9 cellular contexts compared by ENCODE assay signal in the genomic region with DNA sequence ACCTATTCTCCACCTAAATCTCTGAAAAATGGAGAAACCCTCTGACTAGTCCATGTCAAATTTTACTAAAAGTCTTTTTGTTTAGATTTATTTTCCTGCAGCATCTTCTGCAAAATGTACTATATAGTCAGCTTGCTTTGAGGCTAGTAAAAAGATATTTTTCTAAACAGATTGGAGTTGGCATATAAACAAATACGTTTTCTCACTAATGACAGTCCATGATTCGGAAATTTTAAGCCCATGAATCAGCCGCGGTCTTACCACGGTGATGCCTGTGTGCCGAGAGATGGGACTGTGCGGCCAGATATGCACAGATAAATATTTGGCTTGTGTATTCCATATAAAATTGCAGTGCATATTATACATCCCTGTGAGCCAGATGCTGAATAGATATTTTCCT. TPM values are rescaled to one million over a fixed set of nuclear protein-coding genes. Genes with fewer than 3 reads are reported as not detected.
DNase-seq lines count a peak whose midpoint lies in the region; ATAC-seq and TF ChIP-seq lines count a peak whose summit lies in the region.
"Had no signal": no experiment of that assay in that cellular context is flagged by ENCODE, and none has a peak within 500 bp of the region (broad histone marks: within the 10 kb centered on the region; RNA-seq: fewer than 3 reads in every experiment).

No MANE protein-coding gene starts in this region.

- H2BK15ac ChIP-seq in IMR-90 (ENCODE audit: low read depth, low read length) = no peak overlapping the region

- H2BK20ac ChIP-seq in IMR-90 (ENCODE audit: low read depth, low read length) = no peak overlapping the region

- H3K14ac ChIP-seq in IMR-90 (replicated peaks; ENCODE audit: low read depth, low read length) = no peak overlapping the region

- H3K4me1 Mint-ChIP-seq in chondrocyte (ENCODE audit: low read depth) = peaks cover 33% of the 10 kb centered on the region
- H3K4me1 Mint-ChIP-seq in naive thymus-derived CD8-positive, alpha-beta T cell = peaks cover 7 to 31% (median 25%) of the 10 kb centered on the region in 4 donors
- peaks cover 25 to 36% (median 28%) of the 10 kb centered on the region in 3 donors for H3K4me1 Mint-ChIP-seq in T-cell

- DNase-seq in BE2C (no peak), IMR-90 (peak; percentile 93), chondrocyte (ENCODE audit: low spot score) (no peak), NCI-H2107 treated with DMSO at 0.1 percent for 48 hours (lab: John Stamatoyannopoulos, UW; ENCODE audit: unreplicated experiment) (no peak), T-cell (no peak), NCI-H524 treated with DMSO at 0.1 percent for 48 hours (lab: John Stamatoyannopoulos, UW) (no peak)
- DNase-seq in naive thymus-derived CD8-positive, alpha-beta T cell = no peak
- no peak for DNase-seq in activated CD4-positive, CD25-positive, alpha-beta regulatory T cell treated with anti-CD3 and anti-CD28 coated beads, Interleukin-2, amount 50 U/mL, for 72 hours
- DNase-seq: NCI-H2107 had no signal

- H4K5ac ChIP-seq in IMR-90 (ENCODE audit: low read depth, low read length) = no peak overlapping the region

- H3K23ac ChIP-seq in IMR-90 (ENCODE audit: low read depth, low read length) = no peak overlapping the region

- POLR2A ChIA-PET in IMR-90 (lab: Charles Lee; ENCODE audit: unreplicated experiment) (no interaction called here), T-cell (lab: Charles Lee) (no interaction called here)
- POLR2A ChIA-PET in naive thymus-derived CD8-positive, alpha-beta T cell (lab: Charles Lee) = no interaction called here

- no CpG with 5 or more reads among the region's 7 CpGs for WGBS in IMR-90 (ENCODE audit: extremely low coverage in 2 of 2, insufficient read length in 1 of 2), 2 experiments

- no peak overlapping the region for H2AK9ac ChIP-seq in IMR-90 (replicated peaks; ENCODE audit: low read depth, low read length, poor library complexity)

- H3K9me1 ChIP-seq in IMR-90 (ENCODE audit: insufficient read depth, low read length) = no peaks in the 10 kb centered on the region

- H3K4me2 ChIP-seq in IMR-90 (ENCODE audit: low read depth, low read length) = peak overlapping the region; percentile 7

- peak overlapping the region; percentile 53; the same call in 1 of the 2 replicates for H3K9ac ChIP-seq in IMR-90 (ENCODE audit: low read depth, low read length)

- peaks cover 16% of the 10 kb centered on the region for H4K20me1 ChIP-seq in IMR-90 (ENCODE audit: insufficient read depth, low read length)

- peaks cover 10 to 24% of the 10 kb centered on the region in 2 experiments for H3K79me1 ChIP-seq in IMR-90 (ENCODE audit: low read depth in 1 of 2, low read length in 2 of 2)

- dilution Hi-C loops in IMR-90 (cut with HindIII; ENCODE audit: low sequenced_read_pairs, unreplicated experiment) = no loop called here

- H3K27me3 ChIP-seq in BE2C (peaks cover 24% of the 10 kb centered on the region), IMR-90 (ENCODE audit: control insufficient read depth, insufficient read depth, low read length) (peaks cover 7% of the 10 kb centered on the region; the same call in 1 of the 2 replicates)

- ATAC-seq in IMR-90 (ENCODE audit: low read depth) (peak; percentile 3; the same call in 1 of the 2 replicates), T-cell (replicated peaks in 1 of 4) (no peak)
- no peak for ATAC-seq in naive thymus-derived CD8-positive, alpha-beta T cell

- H3K9me3 ChIP-seq in BE2C (no peaks in the 10 kb centered on the region), IMR-90 (ENCODE audit: control insufficient read depth, insufficient read depth, low read length) (peaks cover 4% of the 10 kb centered on the region; the same call in 1 of the 2 replicates)

- 0 out of 2 replicates have a peak, but pooled peaks cover 8% of the 10 kb centered on the region for H3K36me3 ChIP-seq in BE2C
- peaks cover 12% of the 10 kb centered on the region for H3K36me3 ChIP-seq in IMR-90 (ENCODE audit: control insufficient read depth, insufficient read depth, low read length)

- TF ChIP-seq POLR2A in IMR-90 (IDR thresholded peaks at IDR 0.05; ENCODE audit: low read depth, low read length) = no peak; the same call in 1 of the 2 replicates

- intact Hi-C loops in IMR-90 (cut with micrococcal nuclease) = loop anchor here (1.0 to 10.0 kb wide), 9 partner anchors 73 to 740 kb away; no protein-coding TSS in a partner anchor

- H2BK120ac ChIP-seq in IMR-90 (ENCODE audit: low read depth, low read length) = no peak overlapping the region

- peak overlapping the region; percentile 60 for H2BK5ac ChIP-seq in IMR-90 (ENCODE audit: low read depth, low read length, poor library complexity, severe bottlenecking)

- H3K27ac ChIP-seq in IMR-90 (ENCODE audit: insufficient read depth, low read length) = peak overlapping the region; percentile 38; the same call in 1 of the 2 replicates

- in situ Hi-C loops in IMR-90 (cut with MboI; ENCODE audit: low sequenced_read_pairs) = no loop called here

- TF ChIP-seq CTCF in BE2C (IDR thresholded peaks at IDR 0.05; ENCODE audit: low read depth, low read length) (no peak), IMR-90 (conservative IDR thresholded peaks at IDR 0.05; ENCODE audit: low read depth, low read length) (0 out of 2 replicates have a peak, but pooled peaks have one; percentile 9), chondrocyte (IDR thresholded peaks at IDR 0.05) (peak; percentile 13)

- H2AK5ac ChIP-seq in IMR-90 (ENCODE audit: low read depth, low read length) = no peak overlapping the region

- CTCF ChIA-PET in IMR-90 (lab: Yijun Ruan, JAX) = interaction anchor here (0.9 to 2.3 kb wide), 3 partner anchors 73 to 491 kb away, joined by 4 to 9 read pairs (median 8); no protein-coding TSS in a partner anchor
- CTCF ChIA-PET in T-cell (lab: Charles Lee) = interaction anchor here in 1 of 2 donors (0.6 to 1.4 kb wide), 3 partner anchors 16 to 1021 kb away, joined by 3 to 8 read pairs (median 3); no protein-coding TSS in a partner anchor

- H3K9me3 Mint-ChIP-seq in chondrocyte (ENCODE audit: low read depth) (no peaks in the 10 kb centered on the region), T-cell (no peaks in the 10 kb centered on the region)
- peaks cover 0 to 5% (median 0%) of the 10 kb centered on the region in 9 donors for H3K9me3 Mint-ChIP-seq in naive thymus-derived CD8-positive, alpha-beta T cell

- H3K27me3 Mint-ChIP-seq in chondrocyte (ENCODE audit: low read depth) (no peaks in the 10 kb centered on the region), T-cell (peaks cover 47 to 61% of the 10 kb centered on the region in 2 donors)
- H3K27me3 Mint-ChIP-seq in naive thymus-derived CD8-positive, alpha-beta T cell = peaks cover 38 to 62% (median 53%) of the 10 kb centered on the region in 5 donors

- H2AFZ ChIP-seq in IMR-90 (replicated peaks; ENCODE audit: low read length, poor library complexity) = no peak overlapping the region

- no peak overlapping the region for H3K56ac ChIP-seq in IMR-90 (ENCODE audit: extremely low read depth, insufficient read depth, low read length)

- peak overlapping the region; percentile 92 for H3K4me3 Mint-ChIP-seq in chondrocyte (ENCODE audit: unreplicated experiment)
- H3K4me3 Mint-ChIP-seq in naive thymus-derived CD8-positive, alpha-beta T cell = peak overlapping the region in 7 of 10 donors; percentile 10 to 91 (median 81)
- H3K4me3 Mint-ChIP-seq in T-cell = peak overlapping the region in 1 of 3 donors; percentile 75

- H3K27ac Mint-ChIP-seq in chondrocyte (ENCODE audit: unreplicated experiment) (peak overlapping the region; percentile 97), T-cell (no peak overlapping the region)
- H3K27ac Mint-ChIP-seq in naive thymus-derived CD8-positive, alpha-beta T cell = peak overlapping the region in 1 of 10 donors; percentile 44

- H3K4ac ChIP-seq in IMR-90 (ENCODE audit: low read depth, low read length) = no peak overlapping the region

- TF ChIP-seq RAD21 in IMR-90 (IDR thresholded peaks at IDR 0.05; ENCODE audit: low read length) = peak; percentile 24; the same call in 1 of the 2 replicates

- peaks cover 6% of the 10 kb centered on the region; the same call in 1 of the 2 replicates for H3K4me1 ChIP-seq in BE2C
- H3K4me1 ChIP-seq in IMR-90 (ENCODE audit: control insufficient read depth, insufficient read depth, low read length) = peaks cover 4% of the 10 kb centered on the region

- H3K4me3 ChIP-seq in BE2C (ENCODE audit: low read depth, low read length) (peak overlapping the region; percentile 71), IMR-90 (ENCODE audit: insufficient read depth, low read depth, low read length) (peak overlapping the region; percentile 85)

- H4K91ac ChIP-seq in IMR-90 (ENCODE audit: insufficient read depth, low read depth, low read length) = no peak overlapping the region

- H3K18ac ChIP-seq in IMR-90 (ENCODE audit: low read depth, low read length) = no peak overlapping the region

- BruUV-seq in IMR-90 (replicated peaks; lab: Mats Ljungman, UMichigan) = no TSS peak

- H4K8ac ChIP-seq in IMR-90 (ENCODE audit: low read depth in 2 of 2, low read length in 2 of 2) = no peak overlapping the region

- H3K36me3 Mint-ChIP-seq in chondrocyte (ENCODE audit: low read depth) = peaks cover 28% of the 10 kb centered on the region
- H3K36me3 Mint-ChIP-seq in naive thymus-derived CD8-positive, alpha-beta T cell = peaks cover 0 to 5% (median 4%) of the 10 kb centered on the region in 3 donors
- no peaks in the 10 kb centered on the region for H3K36me3 Mint-ChIP-seq in T-cell

TF ChIP-seq in IMR-90, 13 proteins besides CTCF, POLR2A, EP300 and RAD21 (continues in another document):
- TF ChIP-seq RCOR1 (IDR thresholded peaks at IDR 0.05; ENCODE audit: insufficient replicate concordance, low read length) (peak; percentile 55), FOS (IDR thresholded peaks at IDR 0.05; ENCODE audit: low read depth, low read length) (peak; percentile 52; the same call in 1 of the 2 replicates), RFX5 (IDR thresholded peaks at IDR 0.05; ENCODE audit: low read depth, low read length) (no peak)
- TF ChIP-seq, protein P1, sequence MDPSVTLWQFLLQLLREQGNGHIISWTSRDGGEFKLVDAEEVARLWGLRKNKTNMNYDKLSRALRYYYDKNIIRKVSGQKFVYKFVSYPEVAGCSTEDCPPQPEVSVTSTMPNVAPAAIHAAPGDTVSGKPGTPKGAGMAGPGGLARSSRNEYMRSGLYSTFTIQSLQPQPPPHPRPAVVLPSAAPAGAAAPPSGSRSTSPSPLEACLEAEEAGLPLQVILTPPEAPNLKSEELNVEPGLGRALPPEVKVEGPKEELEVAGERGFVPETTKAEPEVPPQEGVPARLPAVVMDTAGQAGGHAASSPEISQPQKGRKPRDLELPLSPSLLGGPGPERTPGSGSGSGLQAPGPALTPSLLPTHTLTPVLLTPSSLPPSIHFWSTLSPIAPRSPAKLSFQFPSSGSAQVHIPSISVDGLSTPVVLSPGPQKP (IDR thresholded peaks at IDR 0.05; ENCODE audit: borderline replicate concordance, low read depth, low read length) = no peak

RNA-seq across cellular contexts. Expression of a gene that starts 3.2 kb away (rescaled TPM):
- polyA plus RNA-seq in BE2C (2012; ENCODE audit: insufficient read depth, insufficient read length, low read depth) = 5.9 TPM
- total RNA-seq in IMR-90 (2012; rRNA removed) (1.3 and 1.9 TPM in 2 replicates), chondrocyte (84.2 to 125 TPM (median 84.4 TPM) in 3 replicates), T-cell (under 1 TPM in 3 of 5 donors, not detected in 2; 0.09 to 0.15 (median 0.12) TPM)
- 4.0 and 4.7 TPM in 2 replicates for polyA plus RNA-seq in IMR-90 (2012; rRNA removed)
- 3.4 and 6.3 TPM in 2 replicates for polyA plus RNA-seq in IMR-90 (2012; cell fraction: cytosol; rRNA removed)
- 6.5 and 7.2 TPM in 2 replicates for polyA plus RNA-seq in IMR-90 (2012; cell fraction: nucleus; rRNA removed; ENCODE audit: low replicate concordance)
- not detected for total RNA-seq in naive thymus-derived CD8-positive, alpha-beta T cell
- not detected for polyA plus RNA-seq in naive thymus-derived CD8-positive, alpha-beta T cell

Comparison
In these comparisons a context has a peak if more than half of its experiments do, and no peak if none do; other contexts are left out.
1. RNA of a gene that starts 3.2 kb away (total RNA-seq): 84.2 to 125 TPM in chondrocyte; 1.3 to 1.9 TPM in IMR-90, 0.09 to 0.15 TPM in T-cell and not detected in naive thymus-derived CD8-positive, alpha-beta T cell; every median in the first group is over 10 times any median in the second.